8 cellular contexts compared by ENCODE assay signal in genomic region chr22:43152001-43152354, GRCh38. TPM values are rescaled to one million over a fixed set of nuclear protein-coding genes. Genes with fewer than 3 reads are reported as not detected.
DNase-seq lines count a peak whose midpoint lies in the region; ATAC-seq and TF ChIP-seq lines count a peak whose summit lies in the region.

No MANE protein-coding gene starts in this region.

- DNase-seq in fibroblast of villous mesenchyme (ENCODE audit: low read depth) (no peak), NCI-H524 (lab: John Stamatoyannopoulos, UW) (no peak), NCI-H2227 (lab: John Stamatoyannopoulos, UW; ENCODE audit: unreplicated experiment) (no peak), HPDE6-E6E7 (ENCODE audit: extremely low spot score) (no peak)

- no peaks in the 10 kb centered on the region for H3K36me3 Mint-ChIP-seq in T-helper 1 cell treated with Interleukin-12 subunit alpha and Interleukin-12 subunit beta and Interleukin-4 antibody, amounts not matched to agents 30 μg/mL and 1 μg/mL, for 36 hours (ENCODE audit: low read depth)

- H3K9me3 ChIP-seq in skeletal muscle satellite cell (replicated peaks; ENCODE audit: low read length): no peaks in the 10 kb centered on the region

- peaks cover 36% of the 10 kb centered on the region for H3K4me1 ChIP-seq in skeletal muscle satellite cell (ENCODE audit: control insufficient read depth, insufficient read depth, low read length)

- H3K4me2 ChIP-seq in skeletal muscle satellite cell (ENCODE audit: low read length): peak overlapping the region; percentile 99

- H3K9me3 Mint-ChIP-seq in T-helper 1 cell treated with Interleukin-12 subunit alpha and Interleukin-12 subunit beta and Interleukin-4 antibody, amounts not matched to agents 30 μg/mL and 1 μg/mL, for 36 hours: no peaks in the 10 kb centered on the region

- H3K27me3 ChIP-seq in skeletal muscle satellite cell (ENCODE audit: control insufficient read depth, insufficient read depth, low read length): no peaks in the 10 kb centered on the region

- H3K4me3 ChIP-seq in fibroblast of villous mesenchyme (ENCODE audit: low read depth, low read length) (peak overlapping the region; percentile 77), skeletal muscle satellite cell (ENCODE audit: low read length) (peak overlapping the region; percentile 95)

- TF ChIP-seq CTCF in fibroblast of villous mesenchyme (IDR thresholded peaks at IDR 0.05; ENCODE audit: insufficient read depth, low read depth, low read length): no peak

- H3K4me3 Mint-ChIP-seq in T-helper 1 cell treated with Interleukin-12 subunit alpha and Interleukin-12 subunit beta and Interleukin-4 antibody, amounts not matched to agents 30 μg/mL and 1 μg/mL, for 36 hours: peak overlapping the region; percentile 93

- H3K36me3 ChIP-seq in skeletal muscle satellite cell (ENCODE audit: insufficient read depth, low read length): peaks cover 20% of the 10 kb centered on the region

- peak overlapping the region; percentile 95 for H3K9ac ChIP-seq in skeletal muscle satellite cell (ENCODE audit: low read depth, low read length)

- H3K27me3 Mint-ChIP-seq in T-helper 1 cell treated with Interleukin-12 subunit alpha and Interleukin-12 subunit beta and Interleukin-4 antibody, amounts not matched to agents 30 μg/mL and 1 μg/mL, for 36 hours (ENCODE audit: low read depth): no peaks in the 10 kb centered on the region

- peaks cover 26% of the 10 kb centered on the region for H3K4me1 Mint-ChIP-seq in T-helper 1 cell treated with Interleukin-12 subunit alpha and Interleukin-12 subunit beta and Interleukin-4 antibody, amounts not matched to agents 30 μg/mL and 1 μg/mL, for 36 hours (ENCODE audit: low read depth)

- peak; percentile 17 for ATAC-seq in GM18511 (IDR thresholded peaks at IDR 0.05; ENCODE audit: unreplicated experiment)
- ATAC-seq in HG03378 (IDR thresholded peaks at IDR 0.05; ENCODE audit: unreplicated experiment): no peak

- peak overlapping the region; percentile 68 for H3K27ac Mint-ChIP-seq in T-helper 1 cell treated with Interleukin-12 subunit alpha and Interleukin-12 subunit beta and Interleukin-4 antibody, amounts not matched to agents 30 μg/mL and 1 μg/mL, for 36 hours

RNA-seq across cellular contexts. Expression of gene TSPO, which starts 0.6 kb away (rescaled TPM):
- 177 and 221 TPM in 2 replicates for total RNA-seq in fibroblast of villous mesenchyme
- 421 and 432 TPM in 2 replicates for total RNA-seq in skeletal muscle satellite cell (2012; rRNA removed)

RNA-seq across cellular contexts. Expression of gene MCAT, which starts 8.8 kb away (rescaled TPM):
- total RNA-seq in fibroblast of villous mesenchyme: 13.8 and 14.8 TPM in 2 replicates
- 15.1 and 19.3 TPM in 2 replicates for total RNA-seq in skeletal muscle satellite cell (2012; rRNA removed)

RNA-seq across cellular contexts. Expression of gene TTLL12, which starts 35.0 kb away (rescaled TPM):
- total RNA-seq in fibroblast of villous mesenchyme: 22.9 and 27.1 TPM in 2 replicates
- total RNA-seq in skeletal muscle satellite cell (2012; rRNA removed): 49.4 and 57.7 TPM in 2 replicates

RNA-seq across cellular contexts. Expression of gene BIK, which starts 41.4 kb away (rescaled TPM):
- 0.86 TPM in 1 of 2 replicates, not detected in the other for total RNA-seq in fibroblast of villous mesenchyme
- total RNA-seq in skeletal muscle satellite cell (2012; rRNA removed): 0.51 TPM in 1 of 2 replicates, not detected in the other
